Comparison of ENCODE assay signal across 12 cellular contexts in genomic region chr17:43517161-43517560, GRCh38. TPM values are rescaled to one million over a fixed set of nuclear protein-coding genes. Genes with fewer than 3 reads are reported as not detected.
DNase-seq lines count a peak whose midpoint lies in the region; ATAC-seq and TF ChIP-seq lines count a peak whose summit lies in the region.
"Had no signal": no experiment of that assay in that cellular context is flagged by ENCODE, and none has a peak within 500 bp of the region (broad histone marks: within the 10 kb centered on the region; RNA-seq: fewer than 3 reads in every experiment).

No MANE protein-coding gene starts in this region.

- peak overlapping the region; percentile 90 for H3K27ac Mint-ChIP-seq in chondrocyte (ENCODE audit: unreplicated experiment)
- H3K27ac Mint-ChIP-seq: activated naive CD4-positive, alpha-beta T cell treated with anti-CD3 and anti-CD28 coated beads, Interleukin-2, amount 50 U/mL, for 24 hours; dendritic cell treated with granulocyte-macrophage colony-stimulating factor and Interleukin-4, amounts not matched to agents 40 ng/mL and 50 ng/mL, for 4 days had no signal

- intact Hi-C loops in left lung (cut with DNase I): no loop called here

- H3K79me2 ChIP-seq in ACC112 (ENCODE audit: control insufficient read depth, insufficient read depth, low read length, unreplicated experiment): no peaks in the 10 kb centered on the region

- ATAC-seq in GM18861 (IDR thresholded peaks at IDR 0.05; ENCODE audit: unreplicated experiment): peak; percentile 35
- ATAC-seq in HG03039 (IDR thresholded peaks at IDR 0.05; ENCODE audit: unreplicated experiment): peak; percentile 7
- ATAC-seq in HG03521 (IDR thresholded peaks at IDR 0.05; ENCODE audit: unreplicated experiment): no peak
- ATAC-seq in left lung: no peak

- peaks cover 24% of the 10 kb centered on the region for H3K4me1 Mint-ChIP-seq in chondrocyte (ENCODE audit: low read depth)

- DNase-seq in chondrocyte (ENCODE audit: low spot score) (no peak), RKO (ENCODE audit: low spot score) (no peak), iPS-NIHi7 (ENCODE audit: extremely low spot score) (no peak), left lung (no peak)
- DNase-seq: activated CD4-positive, alpha-beta T cell treated with anti-CD3 and anti-CD28 coated beads, Interleukin-2, amount 50 U/mL, for 4 hours had no signal

- no peaks in the 10 kb centered on the region for H3K27me3 Mint-ChIP-seq in chondrocyte (ENCODE audit: low read depth)
- H3K27me3 Mint-ChIP-seq: activated naive CD4-positive, alpha-beta T cell treated with anti-CD3 and anti-CD28 coated beads, Interleukin-2, amount 50 U/mL, for 24 hours; dendritic cell treated with granulocyte-macrophage colony-stimulating factor and Interleukin-4, amounts not matched to agents 40 ng/mL and 50 ng/mL, for 4 days had no signal

- no peaks in the 10 kb centered on the region for H3K9me3 ChIP-seq in left lung

- peak overlapping the region; percentile 82 for H3K27ac ChIP-seq in ACC112 (ENCODE audit: low read depth, low read length)
- no peak overlapping the region for H3K27ac ChIP-seq in left lung
- H3K27ac ChIP-seq: neutrophil had no signal

- peaks cover 19% of the 10 kb centered on the region for H3K4me1 ChIP-seq in ACC112 (ENCODE audit: control insufficient read depth, insufficient read depth, low read length, unreplicated experiment)
- no peaks in the 10 kb centered on the region for H3K4me1 ChIP-seq in left lung

- peaks cover 27% of the 10 kb centered on the region for H3K36me3 Mint-ChIP-seq in chondrocyte (ENCODE audit: low read depth)

- no peaks in the 10 kb centered on the region for H3K9me3 Mint-ChIP-seq in chondrocyte (ENCODE audit: low read depth)
- H3K9me3 Mint-ChIP-seq: activated naive CD4-positive, alpha-beta T cell treated with anti-CD3 and anti-CD28 coated beads, Interleukin-2, amount 50 U/mL, for 24 hours; dendritic cell treated with granulocyte-macrophage colony-stimulating factor and Interleukin-4, amounts not matched to agents 40 ng/mL and 50 ng/mL, for 4 days had no signal

- no peak for TF ChIP-seq CTCF in chondrocyte (IDR thresholded peaks at IDR 0.05)
- TF ChIP-seq CTCF in left lung (IDR thresholded peaks at IDR 0.05): no peak

- H3K4me3 ChIP-seq in ACC112 (ENCODE audit: low read depth, low read length) (peak overlapping the region; percentile 11; the same call in 1 of the 2 replicates), left lung (no peak overlapping the region)

- no peak overlapping the region for H2AFZ ChIP-seq in ACC112 (ENCODE audit: low read length, unreplicated experiment)

- peaks cover 40% of the 10 kb centered on the region for H3K36me3 ChIP-seq in ACC112 (ENCODE audit: insufficient read depth, low read length)
- H3K36me3 ChIP-seq in left lung: peaks cover 0 to 100% of the 10 kb centered on the region in 2 donors

- no peaks in the 10 kb centered on the region for H3K27me3 ChIP-seq in ACC112 (ENCODE audit: insufficient read depth, low read length)
- H3K27me3 ChIP-seq in left lung: no peaks in the 10 kb centered on the region
- H3K27me3 ChIP-seq: neutrophil had no signal

- no peak overlapping the region for H3K4me3 Mint-ChIP-seq in chondrocyte (ENCODE audit: unreplicated experiment)
- H3K4me3 Mint-ChIP-seq: activated naive CD4-positive, alpha-beta T cell treated with anti-CD3 and anti-CD28 coated beads, Interleukin-2, amount 50 U/mL, for 24 hours; dendritic cell treated with granulocyte-macrophage colony-stimulating factor and Interleukin-4, amounts not matched to agents 40 ng/mL and 50 ng/mL, for 4 days had no signal

RNA-seq across cellular contexts. Expression of gene ETV4, which starts 29.0 kb away (rescaled TPM):
- total RNA-seq in chondrocyte (1.1 to 1.2 TPM (median 1.1 TPM) in 3 replicates), left lung (1 to 10 TPM; 4.3 to 9.8 TPM)

RNA-seq across cellular contexts. Expression of gene DHX8, which starts 33.4 kb away (rescaled TPM):
- total RNA-seq in chondrocyte: 39.0 to 49.6 TPM (median 49.2 TPM) in 3 replicates
- 10 to 100 TPM; 46.6 to 61.2 TPM for total RNA-seq in left lung

Comparison
In these comparisons a context has a peak if more than half of its experiments do, and no peak if none do; other contexts are left out.
1. ATAC-seq: peak in GM18861 (single experiment) and HG03039 (single experiment); none in HG03521 (single experiment) and left lung (single experiment).